ENCODE assay signal across 1 cellular context in genomic region chr6:20826378-20826777, GRCh38.
TF ChIP-seq lines count a peak whose summit lies in the region.

No MANE protein-coding gene starts in this region.

TF ChIP-seq in K562, 482 proteins besides CTCF, POLR2A, EP300 and RAD21 (continued from another document and continues in another):
- TF ChIP-seq, protein P1, sequence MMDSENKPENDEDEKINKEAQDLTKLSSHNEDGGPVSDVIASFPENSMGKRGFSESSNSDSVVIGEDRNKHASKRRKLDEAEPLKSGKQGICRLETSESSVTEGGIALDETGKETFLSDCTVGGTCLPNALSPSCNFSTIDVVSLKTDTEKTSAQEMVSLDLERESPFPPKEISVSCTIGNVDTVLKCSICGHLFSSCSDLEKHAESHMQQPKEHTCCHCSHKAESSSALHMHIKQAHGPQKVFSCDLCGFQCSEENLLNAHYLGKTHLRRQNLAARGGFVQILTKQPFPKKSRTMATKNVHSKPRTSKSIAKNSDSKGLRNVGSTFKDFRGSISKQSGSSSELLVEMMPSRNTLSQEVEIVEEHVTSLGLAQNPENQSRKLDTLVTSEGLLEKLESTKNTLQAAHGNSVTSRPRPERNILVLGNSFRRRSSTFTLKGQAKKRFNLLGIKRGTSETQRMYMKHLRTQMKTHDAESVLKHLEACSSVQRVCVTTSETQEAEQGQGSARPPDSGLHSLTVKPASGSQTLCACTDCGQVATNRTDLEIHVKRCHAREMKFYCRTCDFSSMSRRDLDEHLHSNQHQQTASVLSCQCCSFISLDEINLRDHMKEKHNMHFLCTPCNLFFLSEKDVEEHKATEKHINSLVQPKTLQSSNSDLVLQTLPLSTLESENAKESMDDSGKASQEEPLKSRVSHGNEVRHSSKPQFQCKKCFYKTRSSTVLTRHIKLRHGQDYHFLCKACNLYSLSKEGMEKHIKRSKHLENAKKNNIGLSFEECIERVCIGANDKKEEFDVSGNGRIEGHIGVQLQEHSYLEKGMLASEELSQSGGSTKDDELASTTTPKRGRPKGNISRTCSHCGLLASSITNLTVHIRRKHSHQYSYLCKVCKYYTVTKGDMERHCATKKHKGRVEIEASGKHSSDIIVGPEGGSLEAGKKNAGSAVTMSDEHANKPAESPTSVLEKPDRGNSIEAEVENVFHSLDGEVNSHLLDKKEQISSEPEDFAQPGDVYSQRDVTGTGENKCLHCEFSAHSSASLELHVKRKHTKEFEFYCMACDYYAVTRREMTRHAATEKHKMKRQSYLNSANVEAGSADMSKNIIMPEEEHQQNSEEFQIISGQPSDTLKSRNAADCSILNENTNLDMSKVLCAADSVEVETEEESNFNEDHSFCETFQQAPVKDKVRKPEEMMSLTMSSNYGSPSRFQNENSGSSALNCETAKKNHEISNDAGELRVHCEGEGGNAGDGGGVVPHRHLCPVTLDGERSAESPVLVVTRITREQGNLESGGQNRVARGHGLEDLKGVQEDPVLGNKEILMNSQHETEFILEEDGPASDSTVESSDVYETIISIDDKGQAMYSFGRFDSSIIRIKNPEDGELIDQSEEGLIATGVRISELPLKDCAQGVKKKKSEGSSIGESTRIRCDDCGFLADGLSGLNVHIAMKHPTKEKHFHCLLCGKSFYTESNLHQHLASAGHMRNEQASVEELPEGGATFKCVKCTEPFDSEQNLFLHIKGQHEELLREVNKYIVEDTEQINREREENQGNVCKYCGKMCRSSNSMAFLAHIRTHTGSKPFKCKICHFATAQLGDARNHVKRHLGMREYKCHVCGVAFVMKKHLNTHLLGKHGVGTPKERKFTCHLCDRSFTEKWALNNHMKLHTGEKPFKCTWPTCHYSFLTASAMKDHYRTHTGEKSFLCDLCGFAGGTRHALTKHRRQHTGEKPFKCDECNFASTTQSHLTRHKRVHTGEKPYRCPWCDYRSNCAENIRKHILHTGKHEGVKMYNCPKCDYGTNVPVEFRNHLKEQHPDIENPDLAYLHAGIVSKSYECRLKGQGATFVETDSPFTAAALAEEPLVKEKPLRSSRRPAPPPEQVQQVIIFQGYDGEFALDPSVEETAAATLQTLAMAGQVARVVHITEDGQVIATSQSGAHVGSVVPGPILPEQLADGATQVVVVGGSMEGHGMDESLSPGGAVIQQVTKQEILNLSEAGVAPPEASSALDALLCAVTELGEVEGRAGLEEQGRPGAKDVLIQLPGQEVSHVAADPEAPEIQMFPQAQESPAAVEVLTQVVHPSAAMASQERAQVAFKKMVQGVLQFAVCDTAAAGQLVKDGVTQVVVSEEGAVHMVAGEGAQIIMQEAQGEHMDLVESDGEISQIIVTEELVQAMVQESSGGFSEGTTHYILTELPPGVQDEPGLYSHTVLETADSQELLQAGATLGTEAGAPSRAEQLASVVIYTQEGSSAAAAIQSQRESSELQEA (IDR thresholded peaks at IDR 0.05; ENCODE audit: low read depth): no peak
- TF ChIP-seq FOXJ2 (tag; IDR thresholded peaks at IDR 0.05) (no peak), HEY1 (CRISPR knock-in tag; IDR thresholded peaks at IDR 0.05; ENCODE audit: borderline replicate concordance) (no peak), TCF7 (IDR thresholded peaks at IDR 0.05; ENCODE audit: borderline replicate concordance) (no peak), MXI1 (IDR thresholded peaks at IDR 0.05; ENCODE audit: low read depth, low read length) (no peak), NFE2L1 (tag; IDR thresholded peaks at IDR 0.05; ENCODE audit: borderline replicate concordance, low read depth) (no peak), DPF2 (IDR thresholded peaks at IDR 0.05) (peak; percentile 80), JUN (IDR thresholded peaks at IDR 0.05; ENCODE audit: borderline replicate concordance, low read depth, low read length) (peak; percentile 73; the same call in 1 of the 2 replicates), JUN (CRISPR knock-in tag; IDR thresholded peaks at IDR 0.05; ENCODE audit: borderline replicate concordance) (no peak), ZNF780A (CRISPR knock-in tag; IDR thresholded peaks at IDR 0.05) (no peak), MIER1 (IDR thresholded peaks at IDR 0.05; ENCODE audit: low read depth) (no peak), HMGN3 (IDR thresholded peaks at IDR 0.05; ENCODE audit: borderline replicate concordance, extremely low read depth, insufficient read length, low read depth, low read length) (no peak), ZNF584 (CRISPR knock-in tag; IDR thresholded peaks at IDR 0.05; ENCODE audit: low read depth) (no peak), ZNF311 (CRISPR knock-in tag; IDR thresholded peaks at IDR 0.05) (no peak), ZNF764 (CRISPR knock-in tag; IDR thresholded peaks at IDR 0.05; ENCODE audit: low read depth) (no peak), CREM (IDR thresholded peaks at IDR 0.05; ENCODE audit: low read depth) (no peak; the same call in 1 of the 2 replicates), POLR2AphosphoS5 (IDR thresholded peaks at IDR 0.05; ENCODE audit: control insufficient read depth, insufficient read depth, low read depth, low read length) (no peak), PCBP1 (IDR thresholded peaks at IDR 0.05; ENCODE audit: low read depth, low read length, poor library complexity, severe bottlenecking) (no peak), JUND (IDR thresholded peaks at IDR 0.05; ENCODE audit: borderline replicate concordance, low read depth, low read length) (peak; percentile 84), JUND (tag; IDR thresholded peaks at IDR 0.05; ENCODE audit: borderline replicate concordance, low read depth, low read length) (peak; percentile 63; the same call in 1 of the 3 replicates), ZBTB33 (CRISPR knock-in tag; IDR thresholded peaks at IDR 0.05) (no peak), ZNF507 (tag; conservative IDR thresholded peaks at IDR 0.05) (no peak), MCM7 (IDR thresholded peaks at IDR 0.05) (no peak), DDX20 (tag; IDR thresholded peaks at IDR 0.05; ENCODE audit: low read depth) (no peak), ZNF316 (IDR thresholded peaks at IDR 0.05) (no peak), ZNF778 (CRISPR knock-in tag; IDR thresholded peaks at IDR 0.05) (no peak), PHF8 (IDR thresholded peaks at IDR 0.05; ENCODE audit: borderline replicate concordance, low read length) (no peak), NFIC (IDR thresholded peaks at IDR 0.05) (peak; percentile 43), GATAD2A (IDR thresholded peaks at IDR 0.05) (no peak), MEF2D (tag; conservative IDR thresholded peaks at IDR 0.05; ENCODE audit: low read depth) (peak; percentile 63; the same call in 1 of the 2 replicates), SAFB (IDR thresholded peaks at IDR 0.05; ENCODE audit: borderline replicate concordance, low read depth, low read length) (no peak), GATA2 (CRISPR knock-in tag; IDR thresholded peaks at IDR 0.05) (no peak)
- TF ChIP-seq, protein P2, sequence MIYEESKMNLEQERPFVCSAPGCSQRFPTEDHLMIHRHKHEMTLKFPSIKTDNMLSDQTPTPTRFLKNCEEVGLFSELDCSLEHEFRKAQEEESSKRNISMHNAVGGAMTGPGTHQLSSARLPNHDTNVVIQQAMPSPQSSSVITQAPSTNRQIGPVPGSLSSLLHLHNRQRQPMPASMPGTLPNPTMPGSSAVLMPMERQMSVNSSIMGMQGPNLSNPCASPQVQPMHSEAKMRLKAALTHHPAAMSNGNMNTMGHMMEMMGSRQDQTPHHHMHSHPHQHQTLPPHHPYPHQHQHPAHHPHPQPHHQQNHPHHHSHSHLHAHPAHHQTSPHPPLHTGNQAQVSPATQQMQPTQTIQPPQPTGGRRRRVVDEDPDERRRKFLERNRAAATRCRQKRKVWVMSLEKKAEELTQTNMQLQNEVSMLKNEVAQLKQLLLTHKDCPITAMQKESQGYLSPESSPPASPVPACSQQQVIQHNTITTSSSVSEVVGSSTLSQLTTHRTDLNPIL (CRISPR knock-in tag; IDR thresholded peaks at IDR 0.05): no peak
- TF ChIP-seq, protein P3, sequence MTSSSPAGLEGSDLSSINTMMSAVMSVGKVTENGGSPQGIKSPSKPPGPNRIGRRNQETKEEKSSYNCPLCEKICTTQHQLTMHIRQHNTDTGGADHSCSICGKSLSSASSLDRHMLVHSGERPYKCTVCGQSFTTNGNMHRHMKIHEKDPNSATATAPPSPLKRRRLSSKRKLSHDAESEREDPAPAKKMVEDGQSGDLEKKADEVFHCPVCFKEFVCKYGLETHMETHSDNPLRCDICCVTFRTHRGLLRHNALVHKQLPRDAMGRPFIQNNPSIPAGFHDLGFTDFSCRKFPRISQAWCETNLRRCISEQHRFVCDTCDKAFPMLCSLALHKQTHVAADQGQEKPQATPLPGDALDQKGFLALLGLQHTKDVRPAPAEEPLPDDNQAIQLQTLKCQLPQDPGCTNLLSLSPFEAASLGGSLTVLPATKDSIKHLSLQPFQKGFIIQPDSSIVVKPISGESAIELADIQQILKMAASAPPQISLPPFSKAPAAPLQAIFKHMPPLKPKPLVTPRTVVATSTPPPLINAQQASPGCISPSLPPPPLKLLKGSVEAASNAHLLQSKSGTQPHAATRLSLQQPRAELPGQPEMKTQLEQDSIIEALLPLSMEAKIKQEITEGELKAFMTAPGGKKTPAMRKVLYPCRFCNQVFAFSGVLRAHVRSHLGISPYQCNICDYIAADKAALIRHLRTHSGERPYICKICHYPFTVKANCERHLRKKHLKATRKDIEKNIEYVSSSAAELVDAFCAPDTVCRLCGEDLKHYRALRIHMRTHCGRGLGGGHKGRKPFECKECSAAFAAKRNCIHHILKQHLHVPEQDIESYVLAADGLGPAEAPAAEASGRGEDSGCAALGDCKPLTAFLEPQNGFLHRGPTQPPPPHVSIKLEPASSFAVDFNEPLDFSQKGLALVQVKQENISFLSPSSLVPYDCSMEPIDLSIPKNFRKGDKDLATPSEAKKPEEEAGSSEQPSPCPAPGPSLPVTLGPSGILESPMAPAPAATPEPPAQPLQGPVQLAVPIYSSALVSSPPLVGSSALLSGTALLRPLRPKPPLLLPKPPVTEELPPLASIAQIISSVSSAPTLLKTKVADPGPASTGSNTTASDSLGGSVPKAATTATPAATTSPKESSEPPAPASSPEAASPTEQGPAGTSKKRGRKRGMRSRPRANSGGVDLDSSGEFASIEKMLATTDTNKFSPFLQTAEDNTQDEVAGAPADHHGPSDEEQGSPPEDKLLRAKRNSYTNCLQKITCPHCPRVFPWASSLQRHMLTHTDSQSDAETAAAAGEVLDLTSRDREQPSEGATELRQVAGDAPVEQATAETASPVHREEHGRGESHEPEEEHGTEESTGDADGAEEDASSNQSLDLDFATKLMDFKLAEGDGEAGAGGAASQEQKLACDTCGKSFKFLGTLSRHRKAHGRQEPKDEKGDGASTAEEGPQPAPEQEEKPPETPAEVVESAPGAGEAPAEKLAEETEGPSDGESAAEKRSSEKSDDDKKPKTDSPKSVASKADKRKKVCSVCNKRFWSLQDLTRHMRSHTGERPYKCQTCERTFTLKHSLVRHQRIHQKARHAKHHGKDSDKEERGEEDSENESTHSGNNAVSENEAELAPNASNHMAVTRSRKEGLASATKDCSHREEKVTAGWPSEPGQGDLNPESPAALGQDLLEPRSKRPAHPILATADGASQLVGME (CRISPR knock-in tag; IDR thresholded peaks at IDR 0.05): no peak
- TF ChIP-seq, protein P4, sequence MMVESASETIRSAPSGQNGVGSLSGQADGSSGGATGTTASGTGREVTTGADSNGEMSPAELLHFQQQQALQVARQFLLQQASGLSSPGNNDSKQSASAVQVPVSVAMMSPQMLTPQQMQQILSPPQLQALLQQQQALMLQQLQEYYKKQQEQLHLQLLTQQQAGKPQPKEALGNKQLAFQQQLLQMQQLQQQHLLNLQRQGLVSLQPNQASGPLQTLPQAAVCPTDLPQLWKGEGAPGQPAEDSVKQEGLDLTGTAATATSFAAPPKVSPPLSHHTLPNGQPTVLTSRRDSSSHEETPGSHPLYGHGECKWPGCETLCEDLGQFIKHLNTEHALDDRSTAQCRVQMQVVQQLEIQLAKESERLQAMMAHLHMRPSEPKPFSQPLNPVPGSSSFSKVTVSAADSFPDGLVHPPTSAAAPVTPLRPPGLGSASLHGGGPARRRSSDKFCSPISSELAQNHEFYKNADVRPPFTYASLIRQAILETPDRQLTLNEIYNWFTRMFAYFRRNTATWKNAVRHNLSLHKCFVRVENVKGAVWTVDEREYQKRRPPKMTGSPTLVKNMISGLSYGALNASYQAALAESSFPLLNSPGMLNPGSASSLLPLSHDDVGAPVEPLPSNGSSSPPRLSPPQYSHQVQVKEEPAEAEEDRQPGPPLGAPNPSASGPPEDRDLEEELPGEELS (CRISPR knock-in tag; IDR thresholded peaks at IDR 0.05; ENCODE audit: borderline replicate concordance): no peak
- TF ChIP-seq, protein P5, sequence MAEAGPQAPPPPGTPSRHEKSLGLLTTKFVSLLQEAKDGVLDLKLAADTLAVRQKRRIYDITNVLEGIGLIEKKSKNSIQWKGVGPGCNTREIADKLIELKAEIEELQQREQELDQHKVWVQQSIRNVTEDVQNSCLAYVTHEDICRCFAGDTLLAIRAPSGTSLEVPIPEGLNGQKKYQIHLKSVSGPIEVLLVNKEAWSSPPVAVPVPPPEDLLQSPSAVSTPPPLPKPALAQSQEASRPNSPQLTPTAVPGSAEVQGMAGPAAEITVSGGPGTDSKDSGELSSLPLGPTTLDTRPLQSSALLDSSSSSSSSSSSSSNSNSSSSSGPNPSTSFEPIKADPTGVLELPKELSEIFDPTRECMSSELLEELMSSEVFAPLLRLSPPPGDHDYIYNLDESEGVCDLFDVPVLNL (CRISPR knock-in tag; IDR thresholded peaks at IDR 0.05; ENCODE audit: low read depth): no peak
- TF ChIP-seq, protein P6, sequence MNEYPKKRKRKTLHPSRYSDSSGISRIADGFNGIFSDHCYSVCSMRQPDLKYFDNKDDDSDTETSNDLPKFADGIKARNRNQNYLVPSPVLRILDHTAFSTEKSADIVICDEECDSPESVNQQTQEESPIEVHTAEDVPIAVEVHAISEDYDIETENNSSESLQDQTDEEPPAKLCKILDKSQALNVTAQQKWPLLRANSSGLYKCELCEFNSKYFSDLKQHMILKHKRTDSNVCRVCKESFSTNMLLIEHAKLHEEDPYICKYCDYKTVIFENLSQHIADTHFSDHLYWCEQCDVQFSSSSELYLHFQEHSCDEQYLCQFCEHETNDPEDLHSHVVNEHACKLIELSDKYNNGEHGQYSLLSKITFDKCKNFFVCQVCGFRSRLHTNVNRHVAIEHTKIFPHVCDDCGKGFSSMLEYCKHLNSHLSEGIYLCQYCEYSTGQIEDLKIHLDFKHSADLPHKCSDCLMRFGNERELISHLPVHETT (CRISPR knock-in tag; conservative IDR thresholded peaks at IDR 0.05 in 1 of 2, IDR thresholded peaks at IDR 0.05 in 1 of 2): no peak
- TF ChIP-seq, protein P7, sequence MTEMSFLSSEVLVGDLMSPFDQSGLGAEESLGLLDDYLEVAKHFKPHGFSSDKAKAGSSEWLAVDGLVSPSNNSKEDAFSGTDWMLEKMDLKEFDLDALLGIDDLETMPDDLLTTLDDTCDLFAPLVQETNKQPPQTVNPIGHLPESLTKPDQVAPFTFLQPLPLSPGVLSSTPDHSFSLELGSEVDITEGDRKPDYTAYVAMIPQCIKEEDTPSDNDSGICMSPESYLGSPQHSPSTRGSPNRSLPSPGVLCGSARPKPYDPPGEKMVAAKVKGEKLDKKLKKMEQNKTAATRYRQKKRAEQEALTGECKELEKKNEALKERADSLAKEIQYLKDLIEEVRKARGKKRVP (CRISPR knock-in tag; IDR thresholded peaks at IDR 0.05): no peak
